In the genomic region with DNA sequence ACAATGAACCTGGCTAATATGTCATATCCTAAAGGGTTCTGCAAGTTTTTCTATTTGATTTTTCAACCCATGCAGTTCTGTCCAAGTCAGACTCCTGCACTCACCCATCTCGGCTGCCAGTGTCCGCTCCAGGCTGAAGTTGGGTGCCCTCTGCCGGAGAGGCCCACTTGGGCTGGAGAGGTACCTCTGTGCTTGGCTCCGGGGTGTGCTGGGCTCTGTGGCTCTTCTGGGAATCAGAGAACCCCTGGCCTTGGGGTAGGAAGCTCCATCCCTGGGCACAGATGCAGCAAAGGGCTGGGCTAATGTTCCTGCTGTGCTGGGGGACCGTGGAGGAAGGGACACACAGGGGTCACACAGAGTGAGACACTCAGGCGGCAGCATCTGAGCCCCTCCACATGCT, we compare ENCODE assay signal across 21 cellular contexts. TPM values are rescaled to one million over a fixed set of nuclear protein-coding genes. Genes with fewer than 3 reads are reported as not detected.
"Had no signal": no experiment of that assay in that cellular context is flagged by ENCODE, and none has a peak within 500 bp of the region (broad histone marks: within the 10 kb centered on the region; RNA-seq: fewer than 3 reads in every experiment).

No MANE protein-coding gene starts in this region.

- H3K4me1 ChIP-seq: gastroesophageal sphincter, left ventricle myocardium inferior, uterus had no signal

- H3K4me3 Mint-ChIP-seq: activated CD4-positive, alpha-beta memory T cell treated with anti-CD3 and anti-CD28 coated beads, Interleukin-2, amount 10 ng/mL, durations not matched to agents 7 days and 5 days; activated CD4-positive, alpha-beta T cell treated with anti-CD3 and anti-CD28 coated beads for 36 hours; WTC11 had no signal

- H3K9me3 ChIP-seq: esophagus muscularis mucosa, gastroesophageal sphincter, heart left ventricle, left ventricle myocardium inferior, ovary, right lobe of liver, SK-N-SH, tibial nerve, uterus had no signal

- H3K27ac ChIP-seq: esophagus muscularis mucosa, gastroesophageal sphincter, heart left ventricle, left ventricle myocardium inferior, right lobe of liver, tibial nerve, uterus had no signal

- H3K4me1 Mint-ChIP-seq: WTC11 had no signal

- H3K27me3 Mint-ChIP-seq: activated CD4-positive, alpha-beta memory T cell treated with anti-CD3 and anti-CD28 coated beads, Interleukin-2, amount 10 ng/mL, durations not matched to agents 7 days and 5 days; activated CD4-positive, alpha-beta T cell treated with anti-CD3 and anti-CD28 coated beads for 36 hours had no signal

- H3K4me3 ChIP-seq: esophagus muscularis mucosa, gastroesophageal sphincter, heart left ventricle, left ventricle myocardium inferior, ovary, right lobe of liver, tibial nerve, uterus had no signal

- ATAC-seq: activated CD4-positive, alpha-beta T cell treated with anti-CD3 and anti-CD28 coated beads for 36 hours; gastroesophageal sphincter; heart left ventricle; WTC11 had no signal

- H3K9me3 Mint-ChIP-seq: activated CD4-positive, alpha-beta memory T cell treated with anti-CD3 and anti-CD28 coated beads, Interleukin-2, amount 10 ng/mL, durations not matched to agents 7 days and 5 days; WTC11 had no signal

- H3K27ac Mint-ChIP-seq: activated CD4-positive, alpha-beta memory T cell treated with anti-CD3 and anti-CD28 coated beads, Interleukin-2, amount 10 ng/mL, durations not matched to agents 7 days and 5 days; WTC11 had no signal

- DNase-seq: activated CD4-positive, alpha-beta memory T cell treated with anti-CD3 and anti-CD28 coated beads, Interleukin-2, amount 10 ng/mL, durations not matched to agents 7 days and 5 days; activated CD4-positive, alpha-beta T cell treated with anti-CD3 and anti-CD28 coated beads for 36 hours; activated CD8-positive, alpha-beta memory T cell treated with anti-CD3 and anti-CD28 coated beads, Interleukin-2, amount 50 U/mL, for 48 hours; dermis blood vessel endothelial cell; effector memory CD4-positive, alpha-beta T cell; kidney glomerular epithelial cell; left ventricle myocardium inferior; mammary epithelial cell; ovary; right lobe of liver; SK-N-SH; small intestine; stimulated activated CD4-positive, alpha-beta T cell treated with anti-CD3 and anti-CD28 coated beads, Interleukin-4, amount 100 ng/mL, for 1 hour; uterus had no signal

- H3K36me3 ChIP-seq: ovary, uterus had no signal

- H3K27me3 ChIP-seq: esophagus muscularis mucosa, gastroesophageal sphincter, heart left ventricle, ovary, right lobe of liver, tibial nerve, uterus had no signal

RNA-seq across cellular contexts. Expression of a gene that starts 26.2 kb away (rescaled TPM):
- total RNA-seq: activated CD4-positive, alpha-beta memory T cell treated with anti-CD3 and anti-CD28 coated beads, Interleukin-2, amount 10 ng/mL, durations not matched to agents 7 days and 5 days; activated CD4-positive, alpha-beta T cell treated with anti-CD3 and anti-CD28 coated beads for 36 hours; dermis blood vessel endothelial cell; endothelial cell of umbilical vein; esophagus muscularis mucosa; gastroesophageal sphincter; heart left ventricle; left ventricle myocardium inferior; mammary epithelial cell; myocyte; tibial nerve had no signal
- polyA plus RNA-seq: endothelial cell of umbilical vein, mammary epithelial cell, SK-N-SH had no signal

RNA-seq across cellular contexts. Expression of a gene that starts 32.9 kb away (rescaled TPM):
- total RNA-seq: activated CD4-positive, alpha-beta memory T cell treated with anti-CD3 and anti-CD28 coated beads, Interleukin-2, amount 10 ng/mL, durations not matched to agents 7 days and 5 days; activated CD4-positive, alpha-beta T cell treated with anti-CD3 and anti-CD28 coated beads for 36 hours; dermis blood vessel endothelial cell; endothelial cell of umbilical vein; left ventricle myocardium inferior; mammary epithelial cell; myocyte; tibial nerve had no signal
- polyA plus RNA-seq: endothelial cell of umbilical vein, mammary epithelial cell, SK-N-SH had no signal
